In the genomic region with DNA sequence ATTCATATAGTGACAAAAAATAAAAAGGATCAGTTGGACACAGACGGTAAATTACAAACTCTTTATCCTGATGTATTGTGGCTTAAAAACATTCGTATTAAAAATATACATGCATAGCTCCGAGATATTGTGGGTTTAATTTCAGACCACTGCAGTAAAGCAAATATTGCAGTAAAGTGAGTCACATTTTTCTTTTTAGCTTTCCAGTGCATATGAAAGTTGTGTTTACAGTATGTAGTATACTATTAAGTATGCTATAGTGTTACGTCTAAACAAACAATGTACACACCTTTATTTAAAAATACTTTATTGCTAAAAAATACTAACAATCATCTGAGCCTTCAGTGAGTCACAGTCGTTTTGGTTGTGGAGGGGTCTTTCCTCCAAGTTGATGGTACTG, we compare ENCODE assay signal across 35 cellular contexts.
"Had no signal": no experiment of that assay in that cellular context is flagged by ENCODE, and none has a peak within 500 bp of the region (broad histone marks: within the 10 kb centered on the region; RNA-seq: fewer than 3 reads in every experiment).

No MANE protein-coding gene starts in this region.

- H3K4me3 ChIP-seq: MG63 had no signal

- DNase-seq: Karpas-422, Kasumi-1, KG1, MG63, MM.1S, MV-4-11, NCI-H1048, NCI-H1092, NCI-H1092 treated with DMSO at 0.1 percent for 48 hours, NCI-H1105, NCI-H1105 treated with DMSO at 0.1 percent for 48 hours, NCI-H1417, NCI-H1417 treated with DMSO at 0.1 percent for 48 hours, NCI-H1436, NCI-H1436 treated with DMSO at 0.1 percent for 48 hours, NCI-H146, NCI-H1694, NCI-H1694 treated with DMSO at 0.1 percent for 48 hours, NCI-H187, NCI-H187 treated with DMSO at 0.1 percent for 48 hours, NCI-H1930, NCI-H2029, NCI-H2029 treated with DMSO at 0.1 percent for 48 hours, NCI-H2081, NCI-H2081 treated with DMSO at 0.1 percent for 48 hours, NCI-H2107, NCI-H2171, NCI-H2171 treated with DMSO at 0.1 percent for 48 hours, NCI-H2227 treated with DMSO at 0.1 percent for 48 hours, NCI-H226, NCI-H345, NCI-H446, NCI-H446 treated with DMSO at 0.1 percent for 48 hours, NCI-H510A had no signal

- H3K9ac ChIP-seq: KMS-11 had no signal

- H3K36me3 ChIP-seq: MG63 had no signal

- H3K27me3 ChIP-seq: MG63 had no signal

- H3K27ac ChIP-seq: KMS-11 had no signal

- H3K4me2 ChIP-seq: KMS-11 had no signal
